ENCODE assay signal across 2 cellular contexts in the genomic region with DNA sequence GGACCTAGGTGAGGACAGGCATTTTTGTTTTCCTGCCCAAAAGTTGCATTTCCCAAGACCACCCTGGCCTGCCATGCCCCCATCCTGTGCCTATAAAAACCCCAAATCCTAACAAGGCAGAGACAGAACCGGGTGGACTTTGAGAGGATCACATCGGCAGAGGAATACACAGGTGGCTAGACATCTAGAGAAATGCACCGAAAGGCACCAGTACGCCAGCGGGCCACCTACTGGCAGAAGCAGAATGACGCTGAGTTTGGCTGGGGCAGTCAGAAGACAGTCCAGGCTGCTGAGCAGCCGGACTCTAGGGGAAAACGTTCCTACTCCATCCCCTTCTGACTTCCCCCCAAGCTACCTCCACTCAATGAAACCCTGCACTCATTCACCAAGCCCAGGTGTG.
TF ChIP-seq lines count a peak whose summit lies in the region.

No MANE protein-coding gene starts in this region.

TF ChIP-seq in WTC11, 78 proteins besides CTCF, POLR2A, EP300 and RAD21:
- no peak for TF ChIP-seq SOX15 (CRISPR knock-in tag; IDR thresholded peaks at IDR 0.05)

TF ChIP-seq in HepG2, 621 proteins besides CTCF, POLR2A, EP300 and RAD21:
- TF ChIP-seq, protein P1, sequence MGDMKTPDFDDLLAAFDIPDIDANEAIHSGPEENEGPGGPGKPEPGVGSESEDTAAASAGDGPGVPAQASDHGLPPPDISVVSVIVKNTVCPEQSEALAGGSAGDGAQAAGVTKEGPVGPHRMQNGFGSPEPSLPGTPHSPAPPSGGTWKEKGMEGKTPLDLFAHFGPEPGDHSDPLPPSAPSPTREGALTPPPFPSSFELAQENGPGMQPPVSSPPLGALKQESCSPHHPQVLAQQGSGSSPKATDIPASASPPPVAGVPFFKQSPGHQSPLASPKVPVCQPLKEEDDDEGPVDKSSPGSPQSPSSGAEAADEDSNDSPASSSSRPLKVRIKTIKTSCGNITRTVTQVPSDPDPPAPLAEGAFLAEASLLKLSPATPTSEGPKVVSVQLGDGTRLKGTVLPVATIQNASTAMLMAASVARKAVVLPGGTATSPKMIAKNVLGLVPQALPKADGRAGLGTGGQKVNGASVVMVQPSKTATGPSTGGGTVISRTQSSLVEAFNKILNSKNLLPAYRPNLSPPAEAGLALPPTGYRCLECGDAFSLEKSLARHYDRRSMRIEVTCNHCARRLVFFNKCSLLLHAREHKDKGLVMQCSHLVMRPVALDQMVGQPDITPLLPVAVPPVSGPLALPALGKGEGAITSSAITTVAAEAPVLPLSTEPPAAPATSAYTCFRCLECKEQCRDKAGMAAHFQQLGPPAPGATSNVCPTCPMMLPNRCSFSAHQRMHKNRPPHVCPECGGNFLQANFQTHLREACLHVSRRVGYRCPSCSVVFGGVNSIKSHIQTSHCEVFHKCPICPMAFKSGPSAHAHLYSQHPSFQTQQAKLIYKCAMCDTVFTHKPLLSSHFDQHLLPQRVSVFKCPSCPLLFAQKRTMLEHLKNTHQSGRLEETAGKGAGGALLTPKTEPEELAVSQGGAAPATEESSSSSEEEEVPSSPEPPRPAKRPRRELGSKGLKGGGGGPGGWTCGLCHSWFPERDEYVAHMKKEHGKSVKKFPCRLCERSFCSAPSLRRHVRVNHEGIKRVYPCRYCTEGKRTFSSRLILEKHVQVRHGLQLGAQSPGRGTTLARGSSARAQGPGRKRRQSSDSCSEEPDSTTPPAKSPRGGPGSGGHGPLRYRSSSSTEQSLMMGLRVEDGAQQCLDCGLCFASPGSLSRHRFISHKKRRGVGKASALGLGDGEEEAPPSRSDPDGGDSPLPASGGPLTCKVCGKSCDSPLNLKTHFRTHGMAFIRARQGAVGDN (CRISPR knock-in tag; IDR thresholded peaks at IDR 0.05) = peak; percentile 18; the same call in 1 of the 2 replicates
- TF ChIP-seq NFRKB (IDR thresholded peaks at IDR 0.05) (no peak), ZBTB38 (CRISPR knock-in tag; IDR thresholded peaks at IDR 0.05) (peak; percentile 44; the same call in 1 of the 2 replicates)
- TF ChIP-seq, protein P2, sequence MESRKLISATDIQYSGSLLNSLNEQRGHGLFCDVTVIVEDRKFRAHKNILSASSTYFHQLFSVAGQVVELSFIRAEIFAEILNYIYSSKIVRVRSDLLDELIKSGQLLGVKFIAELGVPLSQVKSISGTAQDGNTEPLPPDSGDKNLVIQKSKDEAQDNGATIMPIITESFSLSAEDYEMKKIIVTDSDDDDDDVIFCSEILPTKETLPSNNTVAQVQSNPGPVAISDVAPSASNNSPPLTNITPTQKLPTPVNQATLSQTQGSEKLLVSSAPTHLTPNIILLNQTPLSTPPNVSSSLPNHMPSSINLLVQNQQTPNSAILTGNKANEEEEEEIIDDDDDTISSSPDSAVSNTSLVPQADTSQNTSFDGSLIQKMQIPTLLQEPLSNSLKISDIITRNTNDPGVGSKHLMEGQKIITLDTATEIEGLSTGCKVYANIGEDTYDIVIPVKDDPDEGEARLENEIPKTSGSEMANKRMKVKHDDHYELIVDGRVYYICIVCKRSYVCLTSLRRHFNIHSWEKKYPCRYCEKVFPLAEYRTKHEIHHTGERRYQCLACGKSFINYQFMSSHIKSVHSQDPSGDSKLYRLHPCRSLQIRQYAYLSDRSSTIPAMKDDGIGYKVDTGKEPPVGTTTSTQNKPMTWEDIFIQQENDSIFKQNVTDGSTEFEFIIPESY (CRISPR knock-in tag; IDR thresholded peaks at IDR 0.05) = peak; percentile 53; the same call in 1 of the 2 replicates
